ENCODE assay signal across 13 cellular contexts in genomic region chr17:60586288-60586974, GRCh38. TPM values are rescaled to one million over a fixed set of nuclear protein-coding genes. Genes with fewer than 3 reads are reported as not detected.
DNase-seq lines count a peak whose midpoint lies in the region; ATAC-seq and TF ChIP-seq lines count a peak whose summit lies in the region.
"Had no signal": no experiment of that assay in that cellular context is flagged by ENCODE, and none has a peak within 500 bp of the region (broad histone marks: within the 10 kb centered on the region; RNA-seq: fewer than 3 reads in every experiment).

No MANE protein-coding gene starts in this region.

- H2AFZ ChIP-seq in PC-9 = no peak overlapping the region

- H3K4me1 ChIP-seq in PC-9 (replicated peaks; ENCODE audit: insufficient read depth) = peaks cover 9% of the 10 kb centered on the region; the same call in 1 of the 2 replicates

- no peaks in the 10 kb centered on the region for H3K4me1 Mint-ChIP-seq in glutamatergic neuron (ENCODE audit: low read depth, unreplicated experiment)
- H3K4me1 Mint-ChIP-seq: stimulated activated naive CD8-positive, alpha-beta T cell treated with anti-CD3 and anti-CD28 coated beads, Interleukin-15, amount 100 ng/mL, for 72 hours had no signal

- H3K27ac Mint-ChIP-seq in glutamatergic neuron (ENCODE audit: unreplicated experiment) = no peak overlapping the region
- H3K27ac Mint-ChIP-seq: activated CD8-positive, alpha-beta T cell treated with anti-CD3 and anti-CD28 coated beads, Interleukin-2, amount 10 ng/mL, durations not matched to agents 7 days and 5 days had no signal

- no peaks in the 10 kb centered on the region for H3K36me3 Mint-ChIP-seq in glutamatergic neuron (ENCODE audit: unreplicated experiment)

- H3K4me3 ChIP-seq in PC-9 (no peak overlapping the region), fibroblast of villous mesenchyme (ENCODE audit: low read depth, low read length) (no peak overlapping the region)

- no peak overlapping the region for H3K27ac ChIP-seq in PC-9

- no peaks in the 10 kb centered on the region for H3K9me3 Mint-ChIP-seq in glutamatergic neuron (ENCODE audit: unreplicated experiment)
- H3K9me3 Mint-ChIP-seq: stimulated activated naive CD8-positive, alpha-beta T cell treated with anti-CD3 and anti-CD28 coated beads, Interleukin-15, amount 100 ng/mL, for 72 hours had no signal

- in situ Hi-C loops in ACHN (cut with HindIII; ENCODE audit: low pct_ligation_motif_present, low pct_unique_long_range_greater_than_20kb, low sequenced_read_pairs) = no loop called here

- H3K36me3 ChIP-seq in PC-9 (ENCODE audit: low read depth) = no peaks in the 10 kb centered on the region

- no peak overlapping the region for H3K4me2 ChIP-seq in PC-9

- ATAC-seq in HG03175 (IDR thresholded peaks at IDR 0.05; ENCODE audit: unreplicated experiment) = no peak
- ATAC-seq: activated CD8-positive, alpha-beta T cell treated with anti-CD3 and anti-CD28 coated beads, Interleukin-2, amount 10 ng/mL, durations not matched to agents 7 days and 5 days; stimulated activated naive CD8-positive, alpha-beta T cell treated with anti-CD3 and anti-CD28 coated beads, Interleukin-15, amount 100 ng/mL, for 72 hours had no signal

- no peaks in the 10 kb centered on the region for H3K9me3 ChIP-seq in PC-9 (ENCODE audit: insufficient read depth, low read depth)

- BruUV-seq in PC-9 (replicated peaks; lab: Mats Ljungman, UMichigan) = no TSS peak

- H3K79me2 ChIP-seq in PC-9 (ENCODE audit: low read depth) = no peaks in the 10 kb centered on the region

- peak; percentile 43 for DNase-seq in ACHN
- no peak for DNase-seq in GM10266 (ENCODE audit: extremely low spot score)
- peak in 1 of 2 experiments; percentile 37 for DNase-seq in PC-9
- peak; percentile 44 for DNase-seq in fibroblast of villous mesenchyme (ENCODE audit: low read depth)
- DNase-seq in glutamatergic neuron = no peak
- no peak for DNase-seq in AG08396 (ENCODE audit: low spot score)
- no peak for DNase-seq in activated CD4-positive, alpha-beta T cell treated with anti-CD3 and anti-CD28 coated beads, Interleukin-2, amount 50 U/mL, for 4 hours
- DNase-seq: activated CD8-positive, alpha-beta T cell treated with anti-CD3 and anti-CD28 coated beads, Interleukin-2, amount 10 ng/mL, durations not matched to agents 7 days and 5 days; central memory CD4-positive, alpha-beta T cell; DMS79 treated with DMSO at 0.1 percent for 48 hours; retina; stimulated activated naive CD8-positive, alpha-beta T cell treated with anti-CD3 and anti-CD28 coated beads, Interleukin-15, amount 100 ng/mL, for 72 hours had no signal

- TF ChIP-seq CTCF in GM10266 (IDR thresholded peaks at IDR 0.05; ENCODE audit: control insufficient read depth, insufficient read depth, low read depth, missing control alignments) = peak; percentile 33
- peak; percentile 60; the same call in 1 of the 2 replicates for TF ChIP-seq CTCF in PC-9 (conservative IDR thresholded peaks at IDR 0.05)
- TF ChIP-seq CTCF in fibroblast of villous mesenchyme (IDR thresholded peaks at IDR 0.05; ENCODE audit: insufficient read depth, low read depth, low read length) = peak; percentile 54
- TF ChIP-seq CTCF in glutamatergic neuron (IDR thresholded peaks at IDR 0.05; ENCODE audit: partially characterized antibody, unreplicated experiment) = no peak

- H3K27me3 Mint-ChIP-seq in glutamatergic neuron (ENCODE audit: unreplicated experiment) = peaks cover 2% of the 10 kb centered on the region
- H3K27me3 Mint-ChIP-seq: stimulated activated naive CD8-positive, alpha-beta T cell treated with anti-CD3 and anti-CD28 coated beads, Interleukin-15, amount 100 ng/mL, for 72 hours had no signal

- no peak overlapping the region for H3K4me3 Mint-ChIP-seq in glutamatergic neuron (ENCODE audit: unreplicated experiment)
- H3K4me3 Mint-ChIP-seq: activated CD8-positive, alpha-beta T cell treated with anti-CD3 and anti-CD28 coated beads, Interleukin-2, amount 10 ng/mL, durations not matched to agents 7 days and 5 days; stimulated activated naive CD8-positive, alpha-beta T cell treated with anti-CD3 and anti-CD28 coated beads, Interleukin-15, amount 100 ng/mL, for 72 hours had no signal

- no peaks in the 10 kb centered on the region for H4K20me1 ChIP-seq in PC-9 (ENCODE audit: insufficient read depth)

- H3K27me3 ChIP-seq in PC-9 (ENCODE audit: insufficient read depth, low read depth) = no peaks in the 10 kb centered on the region

- intact Hi-C loops in PC-9 (cut with micrococcal nuclease; ENCODE audit: unreplicated experiment) = no loop called here

- CTCF ChIA-PET in PC-9 (lab: Charles Lee) = interaction anchor here (0.7 kb wide), 1 partner anchor 94 kb away, joined by 3 read pairs; no protein-coding TSS in a partner anchor

- POLR2A ChIA-PET in PC-9 (lab: Charles Lee; ENCODE audit: unreplicated experiment) = no interaction called here

- no peaks in the 10 kb centered on the region for H3K9me2 ChIP-seq in PC-9 (ENCODE audit: insufficient read depth)

- H3F3A ChIP-seq in PC-9 (ENCODE audit: insufficient read depth, low read depth) = no peaks in the 10 kb centered on the region

RNA-seq across cellular contexts. Expression of gene PPM1D, which starts 13.6 kb away (rescaled TPM):
- total RNA-seq in PC-9 (2021) = 10.4 and 12.1 TPM in 2 replicates
- 10.3 and 15.5 TPM in 2 replicates for total RNA-seq in fibroblast of villous mesenchyme
- total RNA-seq in glutamatergic neuron (ENCODE audit: unreplicated experiment) = 19.3 TPM

Comparison
In these comparisons a context has a peak if more than half of its experiments do, and no peak if none do; other contexts are left out.
1. DNase-seq: peak in ACHN (single experiment) and fibroblast of villous mesenchyme (single experiment); none in GM10266 (single experiment), glutamatergic neuron (single experiment), AG08396 (single experiment) and activated CD4-positive, alpha-beta T cell treated with anti-CD3 and anti-CD28 coated beads, Interleukin-2, amount 50 U/mL, for 4 hours (0 of 2).